In the genomic region with DNA sequence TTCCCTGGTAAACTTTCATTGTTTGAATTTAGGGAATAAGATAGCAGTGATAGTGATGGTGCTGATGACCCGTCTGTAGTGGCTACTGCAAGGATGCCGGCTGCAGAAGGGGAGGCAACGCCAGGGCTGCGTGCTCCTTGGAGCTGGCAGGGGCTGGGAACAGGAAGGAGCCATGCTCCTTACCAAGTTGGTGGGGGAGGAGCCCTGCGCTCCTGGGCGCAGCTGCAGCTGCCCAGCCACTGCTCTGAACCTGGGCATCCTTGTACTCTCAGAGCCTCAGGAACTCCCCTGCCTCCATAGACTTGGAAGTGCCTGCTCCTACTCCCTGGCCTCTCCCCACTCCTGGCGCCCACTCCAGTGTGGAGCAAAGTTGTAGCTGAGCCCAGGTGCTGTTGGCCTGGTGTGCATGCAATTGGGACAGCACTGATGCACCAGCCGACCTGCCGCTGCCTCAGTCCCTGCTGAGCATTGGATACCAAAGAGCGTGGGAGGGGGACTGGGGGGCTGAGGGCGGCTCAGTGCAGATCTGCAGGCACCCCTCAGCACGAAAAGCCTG, we compare ENCODE assay signal across 23 cellular contexts.
DNase-seq lines count a peak whose midpoint lies in the region; ATAC-seq, FAIRE-seq and TF ChIP-seq lines count a peak whose summit lies in the region.
"Had no signal": no experiment of that assay in that cellular context is flagged by ENCODE, and none has a peak within 500 bp of the region (broad histone marks: within the 10 kb centered on the region; RNA-seq: fewer than 3 reads in every experiment).

No MANE protein-coding gene starts in this region.

- H2BK120ac ChIP-seq in IMR-90 (ENCODE audit: low read depth, low read length), result no peak overlapping the region
- H2BK120ac ChIP-seq in trophoblast cell (ENCODE audit: insufficient read depth, low read length, poor library complexity), result no peak overlapping the region

- H3K79me2 ChIP-seq in trophoblast cell (ENCODE audit: control insufficient read depth, insufficient read depth, low read length, poor library complexity), result no peaks in the 10 kb centered on the region

- H4K8ac ChIP-seq in IMR-90 (ENCODE audit: low read depth in 2 of 2, low read length in 2 of 2), result no peak overlapping the region
- H4K8ac ChIP-seq in trophoblast cell (ENCODE audit: low read depth, low read length), result no peak overlapping the region

- no CpG with 5 or more reads among the region's 12 CpGs for WGBS in IMR-90 (ENCODE audit: extremely low coverage in 2 of 2, insufficient read length in 1 of 2), 2 experiments
- WGBS in trophoblast cell (ENCODE audit: extremely low coverage, insufficient coverage, insufficient read length), result no CpG with 5 or more reads among the region's 12 CpGs
- 89% methylated on average over 10 of the region's 12 CpGs for WGBS in esophagus muscularis mucosa

- H3K23ac ChIP-seq in IMR-90 (ENCODE audit: low read depth, low read length) (no peak overlapping the region), trophoblast cell (ENCODE audit: low read length) (no peak overlapping the region)

- H2AK5ac ChIP-seq in IMR-90 (ENCODE audit: low read depth, low read length), result no peak overlapping the region
- H2AK5ac ChIP-seq in trophoblast cell (ENCODE audit: low read length), result no peak overlapping the region

- CTCF ChIA-PET in IMR-90 (lab: Yijun Ruan, JAX), result no interaction called here

- peaks cover 17% of the 10 kb centered on the region for H3K9me3 ChIP-seq in IMR-90 (ENCODE audit: control insufficient read depth, insufficient read depth, low read length)
- no peaks in the 10 kb centered on the region for H3K9me3 ChIP-seq in kidney (ENCODE audit: control insufficient read depth in 1 of 2, low read length in 2 of 2)
- peaks cover 5% of the 10 kb centered on the region for H3K9me3 ChIP-seq in trophoblast cell (ENCODE audit: insufficient read depth, low read depth, low read length)
- no peaks in the 10 kb centered on the region for H3K9me3 ChIP-seq in upper lobe of right lung
- no peaks in the 10 kb centered on the region for H3K9me3 ChIP-seq in esophagus muscularis mucosa
- H3K9me3 ChIP-seq: BLaER1, Caco-2, HAP-1 had no signal

- H3K4me1 ChIP-seq in IMR-90 (ENCODE audit: control insufficient read depth, insufficient read depth, low read length) (no peaks in the 10 kb centered on the region), kidney (ENCODE audit: control insufficient read depth in 1 of 2, insufficient read depth in 1 of 2, low read depth in 1 of 2, low read length in 2 of 2) (no peaks in the 10 kb centered on the region), trophoblast cell (ENCODE audit: control insufficient read depth in 1 of 2, insufficient read depth in 2 of 2, low read length in 2 of 2) (no peaks in the 10 kb centered on the region), upper lobe of right lung (no peaks in the 10 kb centered on the region), esophagus muscularis mucosa (no peaks in the 10 kb centered on the region)
- H3K4me1 ChIP-seq: BLaER1, Caco-2, HAP-1 had no signal

- peak overlapping the region; percentile 8 for H2AFZ ChIP-seq in IMR-90 (replicated peaks; ENCODE audit: low read length, poor library complexity)
- H2AFZ ChIP-seq in trophoblast cell (ENCODE audit: insufficient read depth, low read length, poor library complexity), result no peak overlapping the region
- H2AFZ ChIP-seq: GM23338 had no signal

- no peak for TF ChIP-seq POLR2A in IMR-90 (IDR thresholded peaks at IDR 0.05; ENCODE audit: low read depth, low read length)
- no peak for TF ChIP-seq POLR2A in esophagus muscularis mucosa (IDR thresholded peaks at IDR 0.05; ENCODE audit: low read depth)

- no peak overlapping the region for H2BK15ac ChIP-seq in IMR-90 (ENCODE audit: low read depth, low read length)

- POLR2A ChIA-PET in IMR-90 (lab: Charles Lee; ENCODE audit: unreplicated experiment), result no interaction called here

- H3K27me3 ChIP-seq in IMR-90 (ENCODE audit: control insufficient read depth, insufficient read depth, low read length) (no peaks in the 10 kb centered on the region), trophoblast cell (ENCODE audit: insufficient read depth, low read length) (no peaks in the 10 kb centered on the region), upper lobe of right lung (no peaks in the 10 kb centered on the region), esophagus muscularis mucosa (no peaks in the 10 kb centered on the region)
- H3K27me3 ChIP-seq: BLaER1 had no signal

- no TSS peak for BruUV-seq in IMR-90 (replicated peaks; lab: Mats Ljungman, UMichigan)

- TF ChIP-seq RAD21 in IMR-90 (IDR thresholded peaks at IDR 0.05; ENCODE audit: low read length), result no peak

- no peak overlapping the region for H2BK20ac ChIP-seq in IMR-90 (ENCODE audit: low read depth, low read length)

- DNase-seq in IMR-90 (no peak), kidney (peak; percentile 57), trophoblast cell (no peak), upper lobe of right lung (peak; percentile 36), esophagus muscularis mucosa (ENCODE audit: extremely low spot score) (no peak), frontal cortex (ENCODE audit: low spot score in 2 of 2) (no peak)
- DNase-seq: Caco-2; CD4-positive, CD25-positive, alpha-beta regulatory T cell; CD8-positive, alpha-beta T cell; DMS153; DND-41; HFFc6 had no signal

- no peak for ATAC-seq in IMR-90 (ENCODE audit: low read depth)
- peak; percentile 37 for ATAC-seq in upper lobe of right lung
- no peak for ATAC-seq in GM19351 (IDR thresholded peaks at IDR 0.05; ENCODE audit: unreplicated experiment)
- ATAC-seq in HG03571 (IDR thresholded peaks at IDR 0.05; ENCODE audit: unreplicated experiment), result no peak
- ATAC-seq: CD8-positive, alpha-beta T cell; GM23338 had no signal

- H3K27ac ChIP-seq in IMR-90 (ENCODE audit: insufficient read depth, low read length) (no peak overlapping the region), kidney (ENCODE audit: low read depth in 2 of 2, low read length in 2 of 2) (no peak overlapping the region), trophoblast cell (ENCODE audit: low read depth, low read length) (no peak overlapping the region), upper lobe of right lung (no peak overlapping the region), esophagus muscularis mucosa (replicated peaks in 1 of 4) (no peak overlapping the region)
- H3K27ac ChIP-seq: 22Rv1, BLaER1, C4-2B had no signal

- in situ Hi-C loops in IMR-90 (cut with MboI; ENCODE audit: low sequenced_read_pairs), result no loop called here

- H3K56ac ChIP-seq in IMR-90 (ENCODE audit: extremely low read depth, insufficient read depth, low read length), result no peak overlapping the region

- no peak for TF ChIP-seq EP300 in esophagus muscularis mucosa (IDR thresholded peaks at IDR 0.05)

- H4K12ac ChIP-seq in trophoblast cell (ENCODE audit: low read depth, low read length), result no peak overlapping the region

- no peak overlapping the region for H3K14ac ChIP-seq in IMR-90 (replicated peaks; ENCODE audit: low read depth, low read length)
- H3K14ac ChIP-seq in trophoblast cell (ENCODE audit: low read length), result no peak overlapping the region

- no peaks in the 10 kb centered on the region for H4K20me1 ChIP-seq in IMR-90 (ENCODE audit: insufficient read depth, low read length)
- H4K20me1 ChIP-seq: BLaER1 had no signal

- FAIRE-seq in kidney (lab: Jason Lieb, UNC), result no peak
- no peak for FAIRE-seq in frontal cortex (lab: Jason Lieb, UNC)
- FAIRE-seq: A204.1, G401.6, GM12892, H54 had no signal

- no peak overlapping the region for H3K4me2 ChIP-seq in IMR-90 (ENCODE audit: low read depth, low read length)
- no peak overlapping the region for H3K4me2 ChIP-seq in trophoblast cell (ENCODE audit: low read length)
- H3K4me2 ChIP-seq: BLaER1, GM23338 had no signal

- H3K4me3 ChIP-seq in IMR-90 (ENCODE audit: insufficient read depth, low read depth, low read length), result no peak overlapping the region
- no peak overlapping the region for H3K4me3 ChIP-seq in kidney (ENCODE audit: low read length in 2 of 2)
- H3K4me3 ChIP-seq in trophoblast cell (ENCODE audit: low read depth, low read length), result peak overlapping the region; percentile 32
- no peak overlapping the region for H3K4me3 ChIP-seq in upper lobe of right lung
- no peak overlapping the region for H3K4me3 ChIP-seq in esophagus muscularis mucosa
- H3K4me3 ChIP-seq: BLaER1, GM23338, HAP-1 had no signal

- no peak overlapping the region for H3K9ac ChIP-seq in IMR-90 (ENCODE audit: low read depth, low read length)
- no peak overlapping the region for H3K9ac ChIP-seq in kidney (ENCODE audit: low read length in 2 of 2)
- no peak overlapping the region for H3K9ac ChIP-seq in trophoblast cell (ENCODE audit: low read length)
- H3K9ac ChIP-seq: BLaER1 had no signal

- no peak for TF ChIP-seq CTCF in IMR-90 (conservative IDR thresholded peaks at IDR 0.05; ENCODE audit: low read depth, low read length)
- no peak for TF ChIP-seq CTCF in kidney (IDR thresholded peaks at IDR 0.05; ENCODE audit: borderline replicate concordance, extremely low read depth, insufficient read depth)
- no peak for TF ChIP-seq CTCF in upper lobe of right lung (IDR thresholded peaks at IDR 0.05)
- no peak for TF ChIP-seq CTCF in esophagus muscularis mucosa (IDR thresholded peaks at IDR 0.05)

- no peak overlapping the region for H2BK5ac ChIP-seq in IMR-90 (ENCODE audit: low read depth, low read length, poor library complexity, severe bottlenecking)
- no peak overlapping the region for H2BK5ac ChIP-seq in trophoblast cell (ENCODE audit: low read depth, low read length, poor library complexity)

- no peak overlapping the region for H2BK12ac ChIP-seq in trophoblast cell (ENCODE audit: low read length)

- no peaks in the 10 kb centered on the region for H3K36me3 ChIP-seq in IMR-90 (ENCODE audit: control insufficient read depth, insufficient read depth, low read length)
- H3K36me3 ChIP-seq in kidney (ENCODE audit: control insufficient read depth in 1 of 2, insufficient read depth in 2 of 2, low read length in 2 of 2), result no peaks in the 10 kb centered on the region
- no peaks in the 10 kb centered on the region for H3K36me3 ChIP-seq in trophoblast cell (ENCODE audit: control insufficient read depth in 1 of 2, insufficient read depth in 2 of 2, low read length in 2 of 2)
- H3K36me3 ChIP-seq in upper lobe of right lung, result no peaks in the 10 kb centered on the region
- H3K36me3 ChIP-seq in esophagus muscularis mucosa, result no peaks in the 10 kb centered on the region
- H3K36me3 ChIP-seq: BLaER1, HAP-1 had no signal

- intact Hi-C loops in IMR-90 (cut with micrococcal nuclease) (no loop called here), kidney (cut with DNase I) (no loop called here), upper lobe of right lung (cut with DNase I) (no loop called here), esophagus muscularis mucosa (cut with DNase I) (no loop called here)

- H3K9me1 ChIP-seq in IMR-90 (ENCODE audit: insufficient read depth, low read length), result no peaks in the 10 kb centered on the region

- no peak overlapping the region for H4K91ac ChIP-seq in IMR-90 (ENCODE audit: insufficient read depth, low read depth, low read length)
- no peak overlapping the region for H4K91ac ChIP-seq in trophoblast cell (ENCODE audit: low read depth, low read length)

- H3K4ac ChIP-seq in IMR-90 (ENCODE audit: low read depth, low read length), result no peak overlapping the region
- H3K4ac ChIP-seq in trophoblast cell (ENCODE audit: low read depth, low read length), result no peak overlapping the region

- H3K79me1 ChIP-seq in IMR-90 (ENCODE audit: low read depth in 1 of 2, low read length in 2 of 2), result no peaks in the 10 kb centered on the region
- H3K79me1 ChIP-seq in trophoblast cell (ENCODE audit: low read length), result no peaks in the 10 kb centered on the region

- H4K5ac ChIP-seq in IMR-90 (ENCODE audit: low read depth, low read length), result no peak overlapping the region

- no peak overlapping the region for H2AK9ac ChIP-seq in IMR-90 (replicated peaks; ENCODE audit: low read depth, low read length, poor library complexity)

- dilution Hi-C loops in IMR-90 (cut with HindIII; ENCODE audit: low sequenced_read_pairs, unreplicated experiment), result no loop called here

- H3K18ac ChIP-seq in IMR-90 (ENCODE audit: low read depth, low read length), result no peak overlapping the region
- H3K18ac ChIP-seq in trophoblast cell (ENCODE audit: low read length), result no peak overlapping the region

Comparison
In these comparisons a context has a peak if more than half of its experiments do, and no peak if none do; other contexts are left out.
1. DNase-seq: peak in kidney (single experiment) and upper lobe of right lung (single experiment); none in IMR-90 (single experiment), trophoblast cell (0 of 2), esophagus muscularis mucosa (single experiment) and frontal cortex (0 of 2).